15 cellular contexts compared by ENCODE assay signal in genomic region chr10:123772645-123773508, GRCh38.
A peak's percentile ranks its signal among the peaks of the same experiment; 100 is the strongest.
DNase-seq lines count a peak whose midpoint lies in the region; ATAC-seq, FAIRE-seq and TF ChIP-seq lines count a peak whose summit lies in the region.
"Had no signal": no experiment of that assay in that cellular context is flagged by ENCODE, and none has a peak within 500 bp of the region (broad histone marks: within the 10 kb centered on the region; RNA-seq: fewer than 3 reads in every experiment).

No MANE protein-coding gene starts in this region.

- H3K4me2 ChIP-seq in mammary epithelial cell (ENCODE audit: insufficient read depth, low read depth, low read length): no peak overlapping the region

- H3K4me1 ChIP-seq in stomach (no peaks in the 10 kb centered on the region), mammary epithelial cell (ENCODE audit: insufficient read depth, low read length) (no peaks in the 10 kb centered on the region)
- H3K4me1 ChIP-seq: body of pancreas had no signal

- H3K27ac ChIP-seq in stomach: no peak overlapping the region
- H3K27ac ChIP-seq in mammary epithelial cell (ENCODE audit: insufficient read depth, low read depth, low read length): no peak overlapping the region
- H3K27ac ChIP-seq: body of pancreas had no signal

- intact Hi-C loops in stomach (cut with DNase I; ENCODE audit: low total_unique reads) (no loop called here), mammary epithelial cell (cut with micrococcal nuclease) (no loop called here)

- no peaks in the 10 kb centered on the region for H3K4me1 Mint-ChIP-seq in activated CD8-positive, alpha-beta T cell treated with anti-CD3 and anti-CD28 coated beads, Interleukin-2, amount 10 ng/mL, durations not matched to agents 7 days and 5 days (ENCODE audit: low read depth)
- H3K4me1 Mint-ChIP-seq in natural killer cell treated with Interleukin-12 subunit alpha and Interleukin-12 subunit beta and Interleukin-15 and Interleukin-18, amount 100 ng/mL, for 72 hours (ENCODE audit: low read depth in 2 of 2): peaks cover 23 to 25% of the 10 kb centered on the region in 2 donors

- dilution Hi-C loops in mammary epithelial cell (cut with HindIII; ENCODE audit: low sequenced_read_pairs): no loop called here

- H3K79me2 ChIP-seq in mammary epithelial cell (ENCODE audit: insufficient read depth, low read length): no peaks in the 10 kb centered on the region

- no peaks in the 10 kb centered on the region for H3K27me3 ChIP-seq in stomach
- peaks cover 7% of the 10 kb centered on the region for H3K27me3 ChIP-seq in mammary epithelial cell (ENCODE audit: insufficient read depth, low read length)
- H3K27me3 ChIP-seq: body of pancreas had no signal

- H3K9ac ChIP-seq in mammary epithelial cell (ENCODE audit: insufficient read depth, low read length): no peak overlapping the region

- CTCF ChIA-PET in activated CD8-positive, alpha-beta T cell treated with anti-CD3 and anti-CD28 coated beads, Interleukin-2, amount 10 ng/mL, durations not matched to agents 7 days and 5 days (lab: Charles Lee): no interaction called here
- CTCF ChIA-PET in mammary epithelial cell (lab: Charles Lee; ENCODE audit: low non-redundant PET): no interaction called here

- peak overlapping the region; percentile 86 for H3K27ac Mint-ChIP-seq in activated CD8-positive, alpha-beta T cell treated with anti-CD3 and anti-CD28 coated beads, Interleukin-2, amount 10 ng/mL, durations not matched to agents 7 days and 5 days
- H3K27ac Mint-ChIP-seq in natural killer cell treated with Interleukin-12 subunit alpha and Interleukin-12 subunit beta and Interleukin-15 and Interleukin-18, amount 100 ng/mL, for 72 hours: peak overlapping the region; percentile 93 to 94
- H3K27ac Mint-ChIP-seq: CD4-positive, alpha-beta T cell had no signal

- peak overlapping the region; percentile 55 for H3K4me3 Mint-ChIP-seq in activated CD8-positive, alpha-beta T cell treated with anti-CD3 and anti-CD28 coated beads, Interleukin-2, amount 10 ng/mL, durations not matched to agents 7 days and 5 days
- peak overlapping the region; percentile 78 for H3K4me3 Mint-ChIP-seq in natural killer cell treated with Interleukin-12 subunit alpha and Interleukin-12 subunit beta and Interleukin-15 and Interleukin-18, amount 100 ng/mL, for 72 hours
- H3K4me3 Mint-ChIP-seq: CD4-positive, alpha-beta T cell had no signal

- H3K9me3 Mint-ChIP-seq in activated CD8-positive, alpha-beta T cell treated with anti-CD3 and anti-CD28 coated beads, Interleukin-2, amount 10 ng/mL, durations not matched to agents 7 days and 5 days (ENCODE audit: insufficient read depth): no peaks in the 10 kb centered on the region
- H3K9me3 Mint-ChIP-seq in natural killer cell treated with Interleukin-12 subunit alpha and Interleukin-12 subunit beta and Interleukin-15 and Interleukin-18, amount 100 ng/mL, for 72 hours: peaks cover 11% of the 10 kb centered on the region

- H3K36me3 ChIP-seq in stomach (peaks cover 0 to 4% (median 0%) of the 10 kb centered on the region in 4 donors), mammary epithelial cell (ENCODE audit: insufficient read depth, low read length) (no peaks in the 10 kb centered on the region)

- POLR2A ChIA-PET in activated CD8-positive, alpha-beta T cell treated with anti-CD3 and anti-CD28 coated beads, Interleukin-2, amount 10 ng/mL, durations not matched to agents 7 days and 5 days (lab: Charles Lee): no interaction called here

- peak; percentile 80 for FAIRE-seq in GM12892 (lab: Jason Lieb, UNC)
- FAIRE-seq: A204.1, GM19239 had no signal

- TF ChIP-seq EP300 in stomach (IDR thresholded peaks at IDR 0.05): no peak

- DNase-seq in activated CD4-positive, alpha-beta T cell treated with anti-CD3 and anti-CD28 coated beads for 48 hours: peak; percentile 11
- no peak for DNase-seq in activated CD4-positive, alpha-beta T cell treated with anti-CD3 and anti-CD28 coated beads for 1 hour
- DNase-seq in GM12892 (ENCODE audit: insufficient read length) (no peak), stomach (no peak), mammary epithelial cell (no peak), DMS53 (lab: John Stamatoyannopoulos, UW) (no peak)
- DNase-seq in activated CD8-positive, alpha-beta T cell treated with anti-CD3 and anti-CD28 coated beads, Interleukin-2, amount 10 ng/mL, durations not matched to agents 7 days and 5 days: peak; percentile 30
- no peak for DNase-seq in natural killer cell treated with Interleukin-12 subunit alpha and Interleukin-12 subunit beta and Interleukin-15 and Interleukin-18, amount 100 ng/mL, for 72 hours (ENCODE audit: low spot score)
- DNase-seq: body of pancreas; CD4-positive, alpha-beta T cell; dermis blood vessel endothelial cell; hippocampal formation; NCI-H187 had no signal

- H4K20me1 ChIP-seq in mammary epithelial cell (ENCODE audit: insufficient read depth, low read length): no peaks in the 10 kb centered on the region

- BruUV-seq in mammary epithelial cell (replicated peaks; lab: Mats Ljungman, UMichigan): no TSS peak

- peaks cover 4% of the 10 kb centered on the region for H3K36me3 Mint-ChIP-seq in activated CD8-positive, alpha-beta T cell treated with anti-CD3 and anti-CD28 coated beads, Interleukin-2, amount 10 ng/mL, durations not matched to agents 7 days and 5 days (ENCODE audit: low read depth)
- H3K36me3 Mint-ChIP-seq in natural killer cell treated with Interleukin-12 subunit alpha and Interleukin-12 subunit beta and Interleukin-15 and Interleukin-18, amount 100 ng/mL, for 72 hours: peaks cover 25% of the 10 kb centered on the region

- no peak for ATAC-seq in activated CD8-positive, alpha-beta T cell treated with anti-CD3 and anti-CD28 coated beads, Interleukin-2, amount 10 ng/mL, durations not matched to agents 7 days and 5 days
- ATAC-seq in natural killer cell treated with Interleukin-12 subunit alpha and Interleukin-12 subunit beta and Interleukin-15 and Interleukin-18, amount 100 ng/mL, for 72 hours: peak; percentile 41 to 45
- ATAC-seq: body of pancreas had no signal

- H3K27me3 Mint-ChIP-seq in activated CD8-positive, alpha-beta T cell treated with anti-CD3 and anti-CD28 coated beads, Interleukin-2, amount 10 ng/mL, durations not matched to agents 7 days and 5 days (ENCODE audit: low read depth): peaks cover 10% of the 10 kb centered on the region
- peaks cover 10 to 18% of the 10 kb centered on the region in 2 donors for H3K27me3 Mint-ChIP-seq in natural killer cell treated with Interleukin-12 subunit alpha and Interleukin-12 subunit beta and Interleukin-15 and Interleukin-18, amount 100 ng/mL, for 72 hours

- no peak overlapping the region for H2AFZ ChIP-seq in mammary epithelial cell (ENCODE audit: low read depth, low read length)

- H3K9me3 ChIP-seq in stomach (no peaks in the 10 kb centered on the region), mammary epithelial cell (replicated peaks; ENCODE audit: insufficient read depth, low read length) (no peaks in the 10 kb centered on the region)
- H3K9me3 ChIP-seq: body of pancreas had no signal

- in situ Hi-C loops in mammary epithelial cell (cut with MboI; ENCODE audit: low sequenced_read_pairs in 2 of 2): no loop called here

- TF ChIP-seq POLR2A in GM12892 (IDR thresholded peaks at IDR 0.05; ENCODE audit: low read depth, low read length) (no peak), stomach (IDR thresholded peaks at IDR 0.05) (no peak)

- TF ChIP-seq CTCF in stomach (IDR thresholded peaks at IDR 0.05) (no peak), mammary epithelial cell (conservative IDR thresholded peaks at IDR 0.05 in 1 of 2, IDR thresholded peaks at IDR 0.05 in 1 of 2; ENCODE audit: extremely low read depth in 1 of 2, insufficient read depth in 1 of 2, low read depth in 1 of 2, low read length in 2 of 2) (no peak)

- WGBS in stomach, 5 donors: 32 to 50% (median 46%) methylated on average over 3 of the region's 3 CpGs
- WGBS in mammary epithelial cell (ENCODE audit: low coverage, missing lambda C conversion rate): 69% methylated on average over 3 of the region's 3 CpGs

- H3K4me3 ChIP-seq in stomach (no peak overlapping the region), mammary epithelial cell (replicated peaks in 1 of 3; ENCODE audit: insufficient read depth in 1 of 3, low read depth in 2 of 3, low read length in 3 of 3) (no peak overlapping the region)
- H3K4me3 ChIP-seq: body of pancreas had no signal

Comparison
In these comparisons a context has a peak if more than half of its experiments do, and no peak if none do; other contexts are left out.
1. DNase-seq: peak in activated CD4-positive, alpha-beta T cell treated with anti-CD3 and anti-CD28 coated beads for 48 hours (single experiment) and activated CD8-positive, alpha-beta T cell treated with anti-CD3 and anti-CD28 coated beads, Interleukin-2, amount 10 ng/mL, durations not matched to agents 7 days and 5 days (single experiment); none in activated CD4-positive, alpha-beta T cell treated with anti-CD3 and anti-CD28 coated beads for 1 hour (single experiment), GM12892 (single experiment), natural killer cell treated with Interleukin-12 subunit alpha and Interleukin-12 subunit beta and Interleukin-15 and Interleukin-18, amount 100 ng/mL, for 72 hours (single experiment), stomach (single experiment), mammary epithelial cell (single experiment) and DMS53 (single experiment).